In the genomic region with DNA sequence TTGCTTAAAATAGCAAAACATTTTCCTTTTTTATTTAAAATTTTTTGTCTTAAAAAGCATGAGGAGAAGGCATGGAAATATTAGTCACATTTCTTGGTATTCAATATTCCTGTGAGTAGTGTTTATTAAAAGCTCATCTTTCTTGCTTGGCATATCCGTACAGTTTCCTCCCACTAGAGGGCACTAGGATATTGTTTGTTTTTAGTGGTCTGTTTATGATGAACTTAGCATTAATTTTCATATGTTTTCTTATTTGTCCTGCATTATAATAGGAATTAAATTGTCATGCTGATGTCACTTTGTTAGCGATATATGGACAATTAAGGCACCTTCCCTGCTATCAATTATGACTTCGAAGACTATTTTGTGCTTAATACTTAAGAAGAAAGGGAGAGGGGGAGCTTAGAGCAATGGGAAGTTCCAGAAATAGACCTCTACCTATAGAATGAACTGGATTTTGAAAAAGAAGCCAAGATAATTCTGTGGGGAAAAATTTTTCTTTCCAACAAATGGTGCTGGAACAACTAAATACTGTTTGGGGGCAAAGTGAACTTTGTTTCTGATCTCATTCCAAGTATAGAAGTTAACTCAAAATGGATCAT, we compare ENCODE assay signal across 8 cellular contexts.
DNase-seq lines count a peak whose midpoint lies in the region; ATAC-seq and TF ChIP-seq lines count a peak whose summit lies in the region.

No MANE protein-coding gene starts in this region.

- H3K9ac ChIP-seq in liver (ENCODE audit: low read depth in 1 of 2, low read length in 2 of 2): no peak overlapping the region

- no peaks in the 10 kb centered on the region for H3K36me3 Mint-ChIP-seq in activated CD4-positive, alpha-beta memory T cell treated with anti-CD3 and anti-CD28 coated beads, Interleukin-2, amount 10 ng/mL, durations not matched to agents 7 days and 5 days (ENCODE audit: low read depth)

- no peaks in the 10 kb centered on the region for H3K36me3 ChIP-seq in liver (ENCODE audit: control insufficient read depth in 4 of 4, insufficient read depth in 3 of 4, low read depth in 1 of 4, low read length in 3 of 4)

- no peaks in the 10 kb centered on the region for H3K9me3 Mint-ChIP-seq in activated CD4-positive, alpha-beta memory T cell treated with anti-CD3 and anti-CD28 coated beads, Interleukin-2, amount 10 ng/mL, durations not matched to agents 7 days and 5 days

- 38% methylated on average over 3 of the region's 3 CpGs for WGBS in liver

- POLR2A ChIA-PET in activated CD4-positive, alpha-beta memory T cell treated with anti-CD3 and anti-CD28 coated beads, Interleukin-2, amount 10 ng/mL, durations not matched to agents 7 days and 5 days (lab: Charles Lee): interaction anchor here (1.0 to 1.7 kb wide), 3 partner anchors 34 to 294 kb away, joined by 3 to 5 read pairs (median 3); no protein-coding TSS in a partner anchor

- peak; percentile 67 to 75 for TF ChIP-seq RAD21 in liver (IDR thresholded peaks at IDR 0.05)

- H3K4me1 ChIP-seq in liver (ENCODE audit: control insufficient read depth in 4 of 4, insufficient read depth in 4 of 4, low read length in 3 of 4): no peaks in the 10 kb centered on the region

- no peaks in the 10 kb centered on the region for H3K9me3 ChIP-seq in liver (ENCODE audit: control insufficient read depth in 4 of 4, low read length in 3 of 4)

- no peak overlapping the region for H3K27ac ChIP-seq in liver (ENCODE audit: low read depth in 1 of 2, low read length in 2 of 2)

- TF ChIP-seq CTCF in liver (IDR thresholded peaks at IDR 0.05; ENCODE audit: low read depth, low read length, missing input control): peak; percentile 63

- no peak overlapping the region for H3K4me3 Mint-ChIP-seq in activated CD4-positive, alpha-beta memory T cell treated with anti-CD3 and anti-CD28 coated beads, Interleukin-2, amount 10 ng/mL, durations not matched to agents 7 days and 5 days

- no peak overlapping the region for H3K27ac Mint-ChIP-seq in activated CD4-positive, alpha-beta memory T cell treated with anti-CD3 and anti-CD28 coated beads, Interleukin-2, amount 10 ng/mL, durations not matched to agents 7 days and 5 days

- H3K27me3 Mint-ChIP-seq in activated CD4-positive, alpha-beta memory T cell treated with anti-CD3 and anti-CD28 coated beads, Interleukin-2, amount 10 ng/mL, durations not matched to agents 7 days and 5 days: peaks cover 4% of the 10 kb centered on the region

- DNase-seq in COLO829 (ENCODE audit: low spot score) (peak; percentile 69), H4 (ENCODE audit: low spot score) (peak; percentile 37), NCI-H748 treated with DMSO at 0.1 percent for 48 hours (lab: John Stamatoyannopoulos, UW) (peak; percentile 34), NCI-H187 treated with DMSO at 0.1 percent for 48 hours (lab: John Stamatoyannopoulos, UW) (no peak)
- peak; percentile 12 for DNase-seq in central memory CD4-positive, alpha-beta T cell
- no peak for DNase-seq in activated CD4-positive, alpha-beta memory T cell treated with anti-CD3 and anti-CD28 coated beads, Interleukin-2, amount 10 ng/mL, durations not matched to agents 7 days and 5 days

- H3K27me3 ChIP-seq in liver (ENCODE audit: control insufficient read depth in 4 of 4, insufficient read depth in 4 of 4, low read length in 3 of 4): no peaks in the 10 kb centered on the region

- H3K4me3 ChIP-seq in liver (ENCODE audit: low read depth in 1 of 3, low read length in 3 of 3): no peak overlapping the region

- CTCF ChIA-PET in activated CD4-positive, alpha-beta memory T cell treated with anti-CD3 and anti-CD28 coated beads, Interleukin-2, amount 10 ng/mL, durations not matched to agents 7 days and 5 days (lab: Charles Lee): interaction anchor here (0.6 to 3.0 kb wide), 23 partner anchors 9 to 487 kb away, joined by 3 to 29 read pairs (median 4); partner anchors contain the start of gene STRIP2

- ATAC-seq in HG02571 (IDR thresholded peaks at IDR 0.05; ENCODE audit: unreplicated experiment): no peak

- peaks cover 41% of the 10 kb centered on the region for H3K4me1 Mint-ChIP-seq in activated CD4-positive, alpha-beta memory T cell treated with anti-CD3 and anti-CD28 coated beads, Interleukin-2, amount 10 ng/mL, durations not matched to agents 7 days and 5 days

TF ChIP-seq in liver, 16 proteins besides CTCF, POLR2A, EP300 and RAD21:
- TF ChIP-seq FOXA1 (IDR thresholded peaks at IDR 0.05): no peak
- no peak for TF ChIP-seq YY1 (IDR thresholded peaks at IDR 0.05)
- TF ChIP-seq GABPA (IDR thresholded peaks at IDR 0.05 in 1 of 2, conservative IDR thresholded peaks at IDR 0.05 in 1 of 2): no peak
- TF ChIP-seq EGR1 (IDR thresholded peaks at IDR 0.05; ENCODE audit: low read depth in 2 of 2): no peak
- TF ChIP-seq MAX (IDR thresholded peaks at IDR 0.05): no peak
- TF ChIP-seq, protein P1, sequence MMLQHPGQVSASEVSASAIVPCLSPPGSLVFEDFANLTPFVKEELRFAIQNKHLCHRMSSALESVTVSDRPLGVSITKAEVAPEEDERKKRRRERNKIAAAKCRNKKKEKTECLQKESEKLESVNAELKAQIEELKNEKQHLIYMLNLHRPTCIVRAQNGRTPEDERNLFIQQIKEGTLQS (IDR thresholded peaks at IDR 0.05): no peak
- TF ChIP-seq TAF1 (conservative IDR thresholded peaks at IDR 0.05): no peak
- no peak for TF ChIP-seq NR2F2 (IDR thresholded peaks at IDR 0.05)

Comparison
In these comparisons a context has a peak if more than half of its experiments do, and no peak if none do; other contexts are left out.
1. DNase-seq: peak in COLO829 (single experiment), H4 (single experiment), NCI-H748 treated with DMSO at 0.1 percent for 48 hours (single experiment) and central memory CD4-positive, alpha-beta T cell (single experiment); none in NCI-H187 treated with DMSO at 0.1 percent for 48 hours (single experiment) and activated CD4-positive, alpha-beta memory T cell treated with anti-CD3 and anti-CD28 coated beads, Interleukin-2, amount 10 ng/mL, durations not matched to agents 7 days and 5 days (single experiment).